Comparison of ENCODE assay signal across 30 cellular contexts in the genomic region with DNA sequence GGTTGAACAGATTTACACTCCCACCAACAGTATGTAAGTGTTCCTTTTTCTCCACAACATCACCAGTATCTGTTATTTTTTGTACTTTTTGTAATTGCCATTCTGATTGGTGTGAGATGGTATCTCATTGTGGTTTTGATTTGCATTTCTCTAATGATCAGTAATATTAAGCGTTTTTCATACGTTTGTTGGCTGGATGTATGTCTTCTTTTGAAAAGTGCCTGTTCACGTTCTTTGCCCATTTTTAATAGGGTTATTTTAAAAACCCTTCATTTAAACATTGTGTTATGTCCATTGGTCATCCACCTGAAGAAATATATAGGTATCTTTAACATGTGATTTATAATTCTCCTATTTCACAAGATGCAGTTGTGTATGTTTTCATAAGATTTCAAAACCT.
A peak's percentile ranks its signal among the peaks of the same experiment; 100 is the strongest.
DNase-seq lines count a peak whose midpoint lies in the region; TF ChIP-seq lines count a peak whose summit lies in the region.
"Had no signal": no experiment of that assay in that cellular context is flagged by ENCODE, and none has a peak within 500 bp of the region (broad histone marks: within the 10 kb centered on the region; RNA-seq: fewer than 3 reads in every experiment).

No MANE protein-coding gene starts in this region.

- H3K27ac Mint-ChIP-seq in endodermal cell: no peak overlapping the region
- H3K27ac Mint-ChIP-seq: B cell; CD14-positive monocyte; CD4-positive, alpha-beta memory T cell; CD4-positive, alpha-beta T cell; CD4-positive, CD25-positive, alpha-beta regulatory T cell; CD8-positive, alpha-beta memory T cell; CD8-positive, alpha-beta T cell had no signal

- H3K79me2 ChIP-seq in PC-9 (ENCODE audit: low read depth): no peaks in the 10 kb centered on the region

- no peaks in the 10 kb centered on the region for H3F3A ChIP-seq in PC-9 (ENCODE audit: insufficient read depth, low read depth)

- CTCF ChIA-PET in PC-9 (lab: Charles Lee): no interaction called here

- 90% methylated on average over 2 to 3 of the region's 3 CpGs for WGBS in endodermal cell (ENCODE audit: insufficient coverage in 1 of 2, insufficient read length in 1 of 2), 2 experiments

- no peaks in the 10 kb centered on the region for H3K4me1 ChIP-seq in PC-9 (replicated peaks; ENCODE audit: insufficient read depth)
- no peaks in the 10 kb centered on the region for H3K4me1 ChIP-seq in endodermal cell (ENCODE audit: control insufficient read depth, insufficient read depth, low read length)
- H3K4me1 ChIP-seq: A549, BE2C, Caco-2 had no signal

- no peak overlapping the region for H3K4me2 ChIP-seq in PC-9
- H3K4me2 ChIP-seq: A549; BLaER1; BLaER1 treated with 17β-estradiol and CSF1 and Interleukin-3, amounts not matched to agents 10 nM and 100 nM had no signal

- H3K27me3 Mint-ChIP-seq in endodermal cell (ENCODE audit: insufficient read depth): no peaks in the 10 kb centered on the region
- H3K27me3 Mint-ChIP-seq: B cell; CD4-positive, alpha-beta memory T cell; CD4-positive, alpha-beta T cell; CD4-positive, CD25-positive, alpha-beta regulatory T cell; CD8-positive, alpha-beta memory T cell had no signal

- H3K4me1 Mint-ChIP-seq in endodermal cell: peaks cover 7% of the 10 kb centered on the region
- H3K4me1 Mint-ChIP-seq: B cell; CD14-positive monocyte; CD4-positive, alpha-beta memory T cell; CD4-positive, CD25-positive, alpha-beta regulatory T cell; CD8-positive, alpha-beta memory T cell had no signal

- H3K9me2 ChIP-seq in PC-9 (ENCODE audit: insufficient read depth): no peaks in the 10 kb centered on the region; the same call in 1 of the 2 replicates

- H3K9ac ChIP-seq in endodermal cell (ENCODE audit: extremely low read depth, low read length, poor library complexity, severe bottlenecking): no peak overlapping the region
- H3K9ac ChIP-seq: BLaER1; BLaER1 treated with 17β-estradiol and CSF1 and Interleukin-3, amounts not matched to agents 10 nM and 100 nM had no signal

- H3K9me3 ChIP-seq in PC-9 (ENCODE audit: insufficient read depth, low read depth) (no peaks in the 10 kb centered on the region; the same call in 1 of the 2 replicates), endodermal cell (ENCODE audit: control insufficient read depth, low read length) (peaks cover 29% of the 10 kb centered on the region)
- H3K9me3 ChIP-seq: BE2C, BLaER1, Caco-2 had no signal

- 0 out of 2 replicates have a peak overlapping the region, but pooled peaks have one; percentile 41 for H2AFZ ChIP-seq in PC-9

- no TSS peak for BruUV-seq in PC-9 (replicated peaks; lab: Mats Ljungman, UMichigan)

- H3K4me3 Mint-ChIP-seq in endodermal cell: no peak overlapping the region
- H3K4me3 Mint-ChIP-seq: B cell; CD14-positive monocyte; CD4-positive, alpha-beta memory T cell; CD4-positive, alpha-beta T cell; CD4-positive, CD25-positive, alpha-beta regulatory T cell; CD8-positive, alpha-beta memory T cell; CD8-positive, alpha-beta T cell had no signal

- no peaks in the 10 kb centered on the region for H4K20me1 ChIP-seq in PC-9 (ENCODE audit: insufficient read depth)
- H4K20me1 ChIP-seq: BLaER1; BLaER1 treated with 17β-estradiol and CSF1 and Interleukin-3, amounts not matched to agents 10 nM and 100 nM had no signal

- H3K4me3 ChIP-seq in PC-9 (no peak overlapping the region), endodermal cell (ENCODE audit: low read length) (peak overlapping the region; percentile 48)
- H3K4me3 ChIP-seq: A549; BLaER1; BLaER1 treated with 17β-estradiol and CSF1 and Interleukin-3, amounts not matched to agents 10 nM and 100 nM had no signal

- H3K27me3 ChIP-seq in PC-9 (ENCODE audit: insufficient read depth, low read depth) (no peaks in the 10 kb centered on the region), endodermal cell (ENCODE audit: control insufficient read depth, insufficient read depth, low read length, poor library complexity, severe bottlenecking) (no peaks in the 10 kb centered on the region)
- H3K27me3 ChIP-seq: BE2C; BLaER1; BLaER1 treated with 17β-estradiol and CSF1 and Interleukin-3, amounts not matched to agents 10 nM and 100 nM had no signal

- H3K9me3 Mint-ChIP-seq in endodermal cell: peaks cover 12% of the 10 kb centered on the region
- H3K9me3 Mint-ChIP-seq: CD4-positive, alpha-beta T cell had no signal

- POLR2A ChIA-PET in PC-9 (lab: Charles Lee; ENCODE audit: unreplicated experiment): no interaction called here

- H3K36me3 Mint-ChIP-seq in endodermal cell (ENCODE audit: low read depth): no peaks in the 10 kb centered on the region
- H3K36me3 Mint-ChIP-seq: CD14-positive monocyte; CD4-positive, alpha-beta memory T cell; CD4-positive, CD25-positive, alpha-beta regulatory T cell; CD8-positive, alpha-beta memory T cell; CD8-positive, alpha-beta T cell had no signal

- DNase-seq in PC-9: no peak
- no peak for DNase-seq in endodermal cell
- DNase-seq in nucleus accumbens (lab: John Stamatoyannopoulos, UW): no peak
- DNase-seq in COR-L47 (lab: John Stamatoyannopoulos, UW): no peak
- DNase-seq: 8988T; ACHN; AML-193; BE2C; C1 segment of cervical spinal cord; Caco-2; Calu3; CD4-positive, alpha-beta memory T cell; CD4-positive, alpha-beta T cell; CD4-positive, CD25-positive, alpha-beta regulatory T cell; CD8-positive, alpha-beta memory T cell; CD8-positive, alpha-beta T cell; DMS 273 treated with DMSO at 0.1 percent for 48 hours; DMS153; DMS53; DMS79; DMS79 treated with DMSO at 0.1 percent for 48 hours; DND-41; EL had no signal

- intact Hi-C loops in PC-9 (cut with micrococcal nuclease; ENCODE audit: unreplicated experiment): no loop called here

- H3K36me3 ChIP-seq in PC-9 (ENCODE audit: low read depth) (no peaks in the 10 kb centered on the region), endodermal cell (ENCODE audit: control insufficient read depth, insufficient read depth, low read length) (no peaks in the 10 kb centered on the region)
- H3K36me3 ChIP-seq: BE2C; BLaER1; BLaER1 treated with 17β-estradiol and CSF1 and Interleukin-3, amounts not matched to agents 10 nM and 100 nM had no signal

- no peak for TF ChIP-seq CTCF in PC-9 (conservative IDR thresholded peaks at IDR 0.05)
- no peak for TF ChIP-seq CTCF in endodermal cell (conservative IDR thresholded peaks at IDR 0.05)

- H3K27ac ChIP-seq in PC-9: no peak overlapping the region
- no peak overlapping the region for H3K27ac ChIP-seq in endodermal cell (ENCODE audit: low read depth, low read length)
- H3K27ac ChIP-seq: 22Rv1; A549; BLaER1; BLaER1 treated with 17β-estradiol and CSF1 and Interleukin-3, amounts not matched to agents 10 nM and 100 nM; C4-2B had no signal
